ENCODE assay signal across 8 cellular contexts in the genomic region with DNA sequence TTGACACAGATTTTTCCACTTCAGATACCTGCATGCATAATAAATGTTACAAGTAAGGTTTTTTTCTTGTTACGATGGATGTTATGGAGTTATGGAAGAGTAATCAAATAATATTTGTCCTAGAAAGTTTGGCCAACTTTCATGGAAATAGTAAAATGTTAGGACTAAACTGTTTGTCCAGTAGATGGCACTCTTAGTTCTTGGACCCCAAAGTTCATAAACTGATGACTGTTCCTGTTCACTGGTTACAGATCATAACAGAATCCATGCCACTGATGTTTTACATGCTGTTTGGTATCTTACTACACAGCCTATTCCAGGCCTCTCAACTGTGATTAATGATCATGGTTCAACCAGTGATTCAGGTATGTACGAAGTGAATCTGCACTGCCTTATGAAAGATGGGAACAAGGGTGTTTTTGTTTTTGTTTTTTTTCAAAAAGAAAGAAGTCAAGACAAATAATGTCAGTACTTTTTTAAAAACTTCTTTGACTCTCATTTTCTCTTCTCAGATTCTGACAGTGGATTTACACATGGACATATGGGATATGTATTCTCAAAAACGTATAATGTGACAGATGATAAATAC. TPM values are rescaled to one million over a fixed set of nuclear protein-coding genes. Genes with fewer than 3 reads are reported as not detected.
DNase-seq lines count a peak whose midpoint lies in the region; ATAC-seq, FAIRE-seq and TF ChIP-seq lines count a peak whose summit lies in the region.

No MANE protein-coding gene starts in this region.

- H4K20me1 ChIP-seq in fibroblast of lung (ENCODE audit: control insufficient read depth, extremely low read depth, insufficient read depth, low read length): no peaks in the 10 kb centered on the region

- peak; percentile 69 for TF ChIP-seq CTCF in D721Med (IDR thresholded peaks at IDR 0.05; ENCODE audit: insufficient read depth, missing control alignments)
- peak; percentile 60 to 72 for TF ChIP-seq CTCF in fibroblast of lung (conservative IDR thresholded peaks at IDR 0.05 in 1 of 2, IDR thresholded peaks at IDR 0.05 in 1 of 2; ENCODE audit: low read depth in 1 of 2, low read length in 2 of 2)

- peak; percentile 85 for FAIRE-seq in D721Med (lab: Jason Lieb, UNC)

- ATAC-seq in HG02938 (IDR thresholded peaks at IDR 0.05; ENCODE audit: unreplicated experiment) (peak; percentile 76), HG03521 (IDR thresholded peaks at IDR 0.05; ENCODE audit: unreplicated experiment) (no peak)

- no peak overlapping the region for H2AFZ ChIP-seq in fibroblast of lung (ENCODE audit: low read length)

- no peak overlapping the region for H3K4me3 ChIP-seq in fibroblast of lung (replicated peaks in 1 of 4; ENCODE audit: control extremely low read depth in 1 of 4, insufficient read depth in 1 of 4, low read depth in 3 of 4, low read length in 4 of 4)

- DNase-seq in D721Med (ENCODE audit: insufficient read length, low spot score) (no peak), OCI-M1 (lab: John Stamatoyannopoulos, UW) (peak; percentile 75), fibroblast of lung (ENCODE audit: low read depth in 2 of 2) (peak; percentile 51 to 65), pons (ENCODE audit: low spot score) (peak; percentile 70), NK-92 (lab: John Stamatoyannopoulos, UW; ENCODE audit: unreplicated experiment) (no peak)
- no peak for DNase-seq in activated T-cell treated with anti-CD3 and anti-CD28 coated beads, Interleukin-2, amount 50 U/mL, for 1 hour

- no peaks in the 10 kb centered on the region for H3K4me1 ChIP-seq in fibroblast of lung (ENCODE audit: control insufficient read depth, extremely low read depth, insufficient read depth, low read length)

- H3K4me2 ChIP-seq in fibroblast of lung (ENCODE audit: extremely low read depth, insufficient read depth, low read length): no peak overlapping the region

- no peaks in the 10 kb centered on the region for H3K79me2 ChIP-seq in fibroblast of lung (ENCODE audit: control insufficient read depth, insufficient read depth, low read length)

- no peaks in the 10 kb centered on the region for H3K27me3 ChIP-seq in fibroblast of lung (ENCODE audit: control insufficient read depth, insufficient read depth, low read length)

- no peak overlapping the region for H3K27ac ChIP-seq in fibroblast of lung (ENCODE audit: insufficient read depth, low read length)

- H3K9me3 ChIP-seq in fibroblast of lung (ENCODE audit: control insufficient read depth, insufficient read depth, low read depth, low read length): no peaks in the 10 kb centered on the region

- H3K9ac ChIP-seq in fibroblast of lung (ENCODE audit: insufficient read depth, low read length): no peak overlapping the region

- no peaks in the 10 kb centered on the region for H3K36me3 ChIP-seq in fibroblast of lung (ENCODE audit: control insufficient read depth, insufficient read depth, low read length)

RNA-seq across cellular contexts. Expression of gene SLCO1C1, which starts 48.8 kb away (rescaled TPM):
- not detected in 2 replicates for total RNA-seq in fibroblast of lung
- polyA plus RNA-seq in fibroblast of lung: not detected in 2 replicates
- not detected in 2 replicates for polyA plus RNA-seq in fibroblast of lung (2012)
- polyA minus RNA-seq in fibroblast of lung (ENCODE audit: low replicate concordance): not detected in 2 replicates

Comparison
In these comparisons a context has a peak if more than half of its experiments do, and no peak if none do; other contexts are left out.
1. DNase-seq: peak in OCI-M1 (single experiment), fibroblast of lung (2 of 2) and pons (single experiment); none in D721Med (single experiment), NK-92 (single experiment) and activated T-cell treated with anti-CD3 and anti-CD28 coated beads, Interleukin-2, amount 50 U/mL, for 1 hour (single experiment).